Comparison of ENCODE assay signal across 12 cellular contexts in genomic region chr3:16908006-16908405, GRCh38.
"Had no signal": no experiment of that assay in that cellular context is flagged by ENCODE, and none has a peak within 500 bp of the region (broad histone marks: within the 10 kb centered on the region; RNA-seq: fewer than 3 reads in every experiment).

No MANE protein-coding gene starts in this region.

- ATAC-seq: foreskin keratinocyte had no signal

- H3K27ac ChIP-seq: foreskin keratinocyte, WERI-Rb-1 had no signal

- H3K9me3 ChIP-seq: mucosa of descending colon, tibial artery had no signal

- DNase-seq: activated CD4-positive, alpha-beta T cell treated with anti-CD3 and anti-CD28 coated beads, Interleukin-2, amount 10 ng/mL, durations not matched to agents 7 days and 5 days; activated CD4-positive, CD25-positive, alpha-beta regulatory T cell treated with anti-CD3 and anti-CD28 coated beads, Interleukin-2, amount 50 U/mL, for 72 hours; activated naive CD4-positive, alpha-beta T cell; activated T-cell treated with anti-CD3 and anti-CD28 coated beads, Interleukin-2, amount 50 U/mL, for 1 hour; effector CD4-positive, alpha-beta T cell; foreskin keratinocyte; hippocampal formation; mesendoderm; mucosa of descending colon; tibial artery had no signal

- H3K4me3 ChIP-seq: cardiac muscle cell, mucosa of descending colon, tibial artery had no signal

- H3K4me1 ChIP-seq: foreskin keratinocyte had no signal

- H3K36me3 ChIP-seq: cardiac muscle cell, tibial artery, WERI-Rb-1 had no signal

- H3K27me3 ChIP-seq: cardiac muscle cell, foreskin keratinocyte, tibial artery had no signal
